ENCODE assay signal across 8 cellular contexts in genomic region chr12:107992870-107993451, GRCh38.
DNase-seq lines count a peak whose midpoint lies in the region; ATAC-seq and TF ChIP-seq lines count a peak whose summit lies in the region.

No MANE protein-coding gene starts in this region.

- no peaks in the 10 kb centered on the region for H3K9me3 ChIP-seq in Peyer's patch

- no peaks in the 10 kb centered on the region for H3K36me3 ChIP-seq in Peyer's patch

- no peak overlapping the region for H3K4me3 Mint-ChIP-seq in stimulated activated naive B cell treated with anti-CD40 and anti-IgM and Interleukin-4, amounts not matched to agents 10 μg/mL and 1 μg/mL and 100 μg/mL, for 72 hours

- H3K4me1 Mint-ChIP-seq in stimulated activated naive B cell treated with anti-CD40 and anti-IgM and Interleukin-4, amounts not matched to agents 10 μg/mL and 1 μg/mL and 100 μg/mL, for 72 hours, result no peaks in the 10 kb centered on the region

- peaks cover 23 to 46% of the 10 kb centered on the region in 2 donors for H3K27me3 Mint-ChIP-seq in stimulated activated naive B cell treated with anti-CD40 and anti-IgM and Interleukin-4, amounts not matched to agents 10 μg/mL and 1 μg/mL and 100 μg/mL, for 72 hours

- no peaks in the 10 kb centered on the region for H3K36me3 Mint-ChIP-seq in stimulated activated naive B cell treated with anti-CD40 and anti-IgM and Interleukin-4, amounts not matched to agents 10 μg/mL and 1 μg/mL and 100 μg/mL, for 72 hours

- no peak for TF ChIP-seq EP300 in Ishikawa (IDR thresholded peaks at IDR 0.05; ENCODE audit: borderline replicate concordance)

- no peak overlapping the region for H3K27ac ChIP-seq in Peyer's patch

- TF ChIP-seq POLR2A in Peyer's patch (IDR thresholded peaks at IDR 0.05), result no peak

- peak; percentile 3 for DNase-seq in SKM-1 treated with dmso at 0.1 percent for 144 hours (lab: John Stamatoyannopoulos, UW; ENCODE audit: unreplicated experiment)
- DNase-seq in SKM-1 (lab: John Stamatoyannopoulos, UW; ENCODE audit: unreplicated experiment), result no peak
- no peak for DNase-seq in Peyer's patch
- DNase-seq in fibroblast of mammary gland (ENCODE audit: low read depth), result peak; percentile 27
- DNase-seq in stimulated activated naive B cell treated with anti-CD40 and anti-IgM and Interleukin-4, amounts not matched to agents 10 μg/mL and 1 μg/mL and 100 μg/mL, for 72 hours, result no peak
- DNase-seq in activated CD8-positive, alpha-beta memory T cell treated with anti-CD3 and anti-CD28 coated beads, Interleukin-2, amount 50 U/mL, for 4 hours, result no peak

- H3K4me3 ChIP-seq in Peyer's patch (no peak overlapping the region), fibroblast of mammary gland (ENCODE audit: control insufficient read depth, low read depth, low read length) (no peak overlapping the region)

- H3K27ac Mint-ChIP-seq in stimulated activated naive B cell treated with anti-CD40 and anti-IgM and Interleukin-4, amounts not matched to agents 10 μg/mL and 1 μg/mL and 100 μg/mL, for 72 hours, result no peak overlapping the region

- H3K27me3 ChIP-seq in Peyer's patch, result no peaks in the 10 kb centered on the region

- H3K9me3 Mint-ChIP-seq in stimulated activated naive B cell treated with anti-CD40 and anti-IgM and Interleukin-4, amounts not matched to agents 10 μg/mL and 1 μg/mL and 100 μg/mL, for 72 hours, result peaks cover 0 to 2% of the 10 kb centered on the region in 2 donors

- peak in 5 of 6 experiments; percentile 3 to 35 (median 30) for TF ChIP-seq CTCF in Peyer's patch (IDR thresholded peaks at IDR 0.05)
- TF ChIP-seq CTCF in fibroblast of mammary gland (conservative IDR thresholded peaks at IDR 0.05; ENCODE audit: control insufficient read depth, insufficient read depth, low read depth, low read length), result peak; percentile 36

- TF ChIP-seq RAD21 in Ishikawa (IDR thresholded peaks at IDR 0.05; ENCODE audit: low read depth), result peak; percentile 16; the same call in 1 of the 2 replicates

- H3K4me1 ChIP-seq in Peyer's patch, result no peaks in the 10 kb centered on the region

- ATAC-seq in stimulated activated naive B cell treated with anti-CD40 and anti-IgM and Interleukin-4, amounts not matched to agents 10 μg/mL and 1 μg/mL and 100 μg/mL, for 72 hours (replicated peaks), result peak; percentile 60 to 76
- ATAC-seq in GM21576 (IDR thresholded peaks at IDR 0.05; ENCODE audit: unreplicated experiment), result no peak

TF ChIP-seq in Ishikawa, 13 proteins besides CTCF, POLR2A, EP300 and RAD21:
- TF ChIP-seq, protein P1, sequence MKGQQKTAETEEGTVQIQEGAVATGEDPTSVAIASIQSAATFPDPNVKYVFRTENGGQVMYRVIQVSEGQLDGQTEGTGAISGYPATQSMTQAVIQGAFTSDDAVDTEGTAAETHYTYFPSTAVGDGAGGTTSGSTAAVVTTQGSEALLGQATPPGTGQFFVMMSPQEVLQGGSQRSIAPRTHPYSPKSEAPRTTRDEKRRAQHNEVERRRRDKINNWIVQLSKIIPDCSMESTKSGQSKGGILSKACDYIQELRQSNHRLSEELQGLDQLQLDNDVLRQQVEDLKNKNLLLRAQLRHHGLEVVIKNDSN (IDR thresholded peaks at IDR 0.05), result no peak
- TF ChIP-seq CEBPB (IDR thresholded peaks at IDR 0.05) (no peak), TAF1 (IDR thresholded peaks at IDR 0.05; ENCODE audit: low read depth) (no peak), EGR1 (IDR thresholded peaks at IDR 0.05) (no peak), REST (IDR thresholded peaks at IDR 0.05; ENCODE audit: low read depth) (no peak), FOXM1 (IDR thresholded peaks at IDR 0.05; ENCODE audit: borderline replicate concordance, low read depth) (no peak), CREB1 (IDR thresholded peaks at IDR 0.05; ENCODE audit: low read depth) (no peak), TCF12 (IDR thresholded peaks at IDR 0.05; ENCODE audit: low read depth) (no peak), TEAD4 (IDR thresholded peaks at IDR 0.05) (no peak), NFIC (IDR thresholded peaks at IDR 0.05) (no peak)
- TF ChIP-seq, protein P2, sequence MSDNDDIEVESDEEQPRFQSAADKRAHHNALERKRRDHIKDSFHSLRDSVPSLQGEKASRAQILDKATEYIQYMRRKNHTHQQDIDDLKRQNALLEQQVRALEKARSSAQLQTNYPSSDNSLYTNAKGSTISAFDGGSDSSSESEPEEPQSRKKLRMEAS (IDR thresholded peaks at IDR 0.05), result no peak

Comparison
In these comparisons a context has a peak if more than half of its experiments do, and no peak if none do; other contexts are left out.
1. DNase-seq: peak in SKM-1 treated with dmso at 0.1 percent for 144 hours (single experiment) and fibroblast of mammary gland (single experiment); none in SKM-1 (single experiment), Peyer's patch (0 of 3), stimulated activated naive B cell treated with anti-CD40 and anti-IgM and Interleukin-4, amounts not matched to agents 10 μg/mL and 1 μg/mL and 100 μg/mL, for 72 hours (single experiment) and activated CD8-positive, alpha-beta memory T cell treated with anti-CD3 and anti-CD28 coated beads, Interleukin-2, amount 50 U/mL, for 4 hours (single experiment).